In the genomic region with DNA sequence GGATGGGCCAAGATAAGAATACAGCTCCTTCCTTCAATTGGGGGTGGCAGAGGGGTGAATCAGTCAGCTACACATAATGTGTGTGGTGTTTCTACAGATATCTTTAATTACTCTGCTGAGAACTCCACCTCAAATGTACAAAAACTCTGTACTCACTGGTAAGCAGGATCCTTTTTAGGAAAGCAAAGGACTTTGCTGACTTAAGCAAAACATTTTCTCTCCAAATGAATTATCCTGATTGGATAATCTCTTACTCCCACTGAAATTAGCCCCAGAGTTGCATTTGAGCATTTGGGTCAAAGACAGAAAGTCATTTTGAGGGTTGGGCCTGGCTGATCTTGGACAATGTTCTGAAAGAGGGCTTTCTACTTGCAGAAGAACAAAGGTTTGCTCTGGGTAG, we compare ENCODE assay signal across 30 cellular contexts. TPM values are rescaled to one million over a fixed set of nuclear protein-coding genes. Genes with fewer than 3 reads are reported as not detected.
"Had no signal": no experiment of that assay in that cellular context is flagged by ENCODE, and none has a peak within 500 bp of the region (broad histone marks: within the 10 kb centered on the region; RNA-seq: fewer than 3 reads in every experiment).

No MANE protein-coding gene starts in this region.

- FAIRE-seq: bronchial epithelial cell, TTC549 had no signal

- H3K4me1 ChIP-seq: ascending aorta had no signal

- H3K36me3 ChIP-seq: ascending aorta, cardiac muscle cell had no signal

- ATAC-seq: activated CD8-positive, alpha-beta memory T cell treated with anti-CD3 and anti-CD28 coated beads, Interleukin-2, amount 10 ng/mL, durations not matched to agents 7 days and 5 days; activated CD8-positive, alpha-beta T cell treated with anti-CD3 and anti-CD28 coated beads, Interleukin-2, amount 10 ng/mL, durations not matched to agents 7 days and 5 days; activated naive CD8-positive, alpha-beta T cell treated with anti-CD3 and anti-CD28 coated beads, Interleukin-2, amount 50 U/mL, for 24 hours had no signal

- H3K27me3 ChIP-seq: ascending aorta had no signal

- H3K9me3 ChIP-seq: ascending aorta had no signal

- H3K27ac ChIP-seq: ascending aorta, cardiac muscle cell, VCaP had no signal

- H3K4me3 ChIP-seq: ascending aorta, cardiac muscle cell had no signal

- DNase-seq: activated B cell treated with CpG ODN at 0.5 μM for 24 hours; activated CD4-positive, alpha-beta memory T cell treated with anti-CD3 and anti-CD28 coated beads, Interleukin-2, amount 10 ng/mL, durations not matched to agents 7 days and 5 days; activated CD4-positive, alpha-beta T cell treated with anti-CD3 and anti-CD28 coated beads for 4 hours; activated CD4-positive, alpha-beta T cell treated with anti-CD3 and anti-CD28 coated beads, Interleukin-2, amount 10 ng/mL, durations not matched to agents 24 days and 14 days; activated CD4-positive, alpha-beta T cell treated with anti-CD3 and anti-CD28 coated beads, Interleukin-2, amount 50 U/mL, for 48 hours; activated CD4-positive, CD25-positive, alpha-beta regulatory T cell treated with anti-CD3 and anti-CD28 coated beads, Interleukin-2, amount 50 U/mL, for 72 hours; activated CD8-positive, alpha-beta memory T cell treated with anti-CD3 and anti-CD28 coated beads for 24 hours; activated CD8-positive, alpha-beta memory T cell treated with anti-CD3 and anti-CD28 coated beads, Interleukin-2, amount 10 ng/mL, durations not matched to agents 7 days and 5 days; activated CD8-positive, alpha-beta memory T cell treated with anti-CD3 and anti-CD28 coated beads, Interleukin-2, amount 50 U/mL, for 48 hours; activated CD8-positive, alpha-beta T cell treated with anti-CD3 and anti-CD28 coated beads, Interleukin-2, amount 10 ng/mL, durations not matched to agents 7 days and 5 days; activated effector memory CD4-positive, alpha-beta T cell treated with Interleukin-2 at 50 U/mL for 16 hours; activated gamma-delta T cell; activated naive CD4-positive, alpha-beta T cell treated with anti-CD3 and anti-CD28 coated beads, Interleukin-2, amount 10 ng/mL, durations not matched to agents 7 days and 5 days; activated naive CD4-positive, alpha-beta T cell treated with Interleukin-2 at 50 U/mL for 16 hours; activated naive CD8-positive, alpha-beta T cell treated with anti-CD3 and anti-CD28 coated beads, Interleukin-2, amount 10 ng/mL, durations not matched to agents 7 days and 5 days; activated naive CD8-positive, alpha-beta T cell treated with anti-CD3 and anti-CD28 coated beads, Interleukin-2, amount 50 U/mL, for 24 hours; activated T-cell treated with anti-CD3 and anti-CD28 coated beads, Interleukin-2, amount 50 U/mL, for 24 hours; activated T-cell treated with anti-CD3 and anti-CD28 coated beads, Interleukin-2, amount 50 U/mL, for 48 hours; amygdala; anterior cingulate cortex; caudate nucleus; cerebellar nuclear complex; T-helper 1 cell; T-helper 2 cell; T-helper 9 cell had no signal

RNA-seq across cellular contexts. Expression of gene HLA-G, which starts 13.4 kb away (rescaled TPM):
- total RNA-seq: ascending aorta, cardiac muscle cell had no signal
